ENCODE assay signal across 8 cellular contexts in the genomic region with DNA sequence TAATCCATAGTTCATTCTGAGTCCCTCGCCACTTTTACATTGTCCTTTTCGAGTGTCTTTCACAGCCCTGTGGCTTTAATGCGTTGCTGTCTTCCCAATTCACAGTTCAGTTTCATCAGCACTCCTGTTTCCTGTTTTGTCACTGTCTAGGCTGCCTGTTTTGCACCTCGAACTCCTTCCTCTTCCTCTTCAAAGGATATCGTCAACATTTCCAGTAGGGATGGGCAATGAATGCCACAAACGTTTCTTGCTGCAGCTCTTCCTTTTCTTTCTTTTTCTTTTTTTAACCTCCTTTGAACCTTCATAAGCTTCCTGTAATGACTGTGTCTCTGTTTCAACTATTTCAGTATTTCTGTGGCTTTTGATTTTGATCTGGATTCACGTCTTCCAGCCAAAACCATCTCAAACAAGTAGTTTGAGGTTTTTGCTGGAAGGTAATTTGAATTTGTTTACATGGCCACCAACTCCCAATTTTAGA.
DNase-seq lines count a peak whose midpoint lies in the region; ATAC-seq and TF ChIP-seq lines count a peak whose summit lies in the region.

No MANE protein-coding gene starts in this region.

- H3K4me3 Mint-ChIP-seq in activated T-cell treated with anti-CD3 and anti-CD28 coated beads, Interleukin-2, amount 50 U/mL, for 4 hours: peak overlapping the region; percentile 71
- H3K4me3 Mint-ChIP-seq in naive thymus-derived CD4-positive, alpha-beta T cell: peak overlapping the region; percentile 69 to 90 (median 76)

- POLR2A ChIA-PET in naive thymus-derived CD4-positive, alpha-beta T cell (lab: Charles Lee): interaction anchor here (0.8 kb wide), 1 partner anchor 38 kb away, joined by 3 read pairs; no protein-coding TSS in a partner anchor
- POLR2A ChIA-PET in PC-9 (lab: Charles Lee; ENCODE audit: unreplicated experiment): no interaction called here

- no peaks in the 10 kb centered on the region for H4K20me1 ChIP-seq in PC-9 (ENCODE audit: insufficient read depth)

- H2AFZ ChIP-seq in PC-9: no peak overlapping the region

- H3K4me2 ChIP-seq in PC-9: no peak overlapping the region

- H3K9me2 ChIP-seq in PC-9 (ENCODE audit: insufficient read depth): no peaks in the 10 kb centered on the region

- intact Hi-C loops in naive thymus-derived CD4-positive, alpha-beta T cell (cut with micrococcal nuclease): loop anchor here (1.0 to 5.0 kb wide), 4 partner anchors 10 to 120 kb away; partner anchors contain the start of gene BMP2K (in 1 of the 2)
- intact Hi-C loops in PC-9 (cut with micrococcal nuclease; ENCODE audit: unreplicated experiment): no loop called here

- peak overlapping the region; percentile 19 to 79 (median 72) for H3K27ac Mint-ChIP-seq in naive thymus-derived CD4-positive, alpha-beta T cell

- BruUV-seq in PC-9 (replicated peaks; lab: Mats Ljungman, UMichigan): no TSS peak

- H3K4me1 Mint-ChIP-seq in activated T-cell treated with anti-CD3 and anti-CD28 coated beads, Interleukin-2, amount 50 U/mL, for 4 hours (ENCODE audit: low read depth): peaks cover 37% of the 10 kb centered on the region
- peaks cover 35 to 49% (median 47%) of the 10 kb centered on the region in 7 donors for H3K4me1 Mint-ChIP-seq in naive thymus-derived CD4-positive, alpha-beta T cell

- H3K9me3 ChIP-seq in naive thymus-derived CD4-positive, alpha-beta T cell (ENCODE audit: control insufficient read depth in 2 of 3, low read length in 3 of 3): no peaks in the 10 kb centered on the region
- H3K9me3 ChIP-seq in PC-9 (ENCODE audit: insufficient read depth, low read depth): no peaks in the 10 kb centered on the region

- H3K36me3 ChIP-seq in naive thymus-derived CD4-positive, alpha-beta T cell (ENCODE audit: control insufficient read depth in 2 of 3, insufficient read depth in 3 of 3, low read length in 3 of 3): no peaks in the 10 kb centered on the region
- no peaks in the 10 kb centered on the region for H3K36me3 ChIP-seq in PC-9 (ENCODE audit: low read depth)

- no peak for TF ChIP-seq CTCF in PC-9 (conservative IDR thresholded peaks at IDR 0.05)

- no peaks in the 10 kb centered on the region for H3K9me3 Mint-ChIP-seq in activated T-cell treated with anti-CD3 and anti-CD28 coated beads, Interleukin-2, amount 50 U/mL, for 4 hours
- H3K9me3 Mint-ChIP-seq in naive thymus-derived CD4-positive, alpha-beta T cell: peaks cover 0 to 1% (median 0%) of the 10 kb centered on the region in 11 donors

- peaks cover 8 to 31% of the 10 kb centered on the region in 2 donors for H3K4me1 ChIP-seq in naive thymus-derived CD4-positive, alpha-beta T cell (ENCODE audit: control insufficient read depth in 2 of 2, insufficient read depth in 2 of 2, low read length in 2 of 2)
- peaks cover 12% of the 10 kb centered on the region for H3K4me1 ChIP-seq in PC-9 (replicated peaks; ENCODE audit: insufficient read depth)

- peak overlapping the region; percentile 14 for H3K4me3 ChIP-seq in naive thymus-derived CD4-positive, alpha-beta T cell (ENCODE audit: low read length)
- no peak overlapping the region for H3K4me3 ChIP-seq in PC-9

- H3K27ac ChIP-seq in naive thymus-derived CD4-positive, alpha-beta T cell (ENCODE audit: low read depth, low read length): peak overlapping the region; percentile 28
- H3K27ac ChIP-seq in PC-9: no peak overlapping the region

- H3K27me3 Mint-ChIP-seq in activated T-cell treated with anti-CD3 and anti-CD28 coated beads, Interleukin-2, amount 50 U/mL, for 4 hours (ENCODE audit: low read depth): no peaks in the 10 kb centered on the region
- H3K27me3 Mint-ChIP-seq in naive thymus-derived CD4-positive, alpha-beta T cell: no peaks in the 10 kb centered on the region

- no peaks in the 10 kb centered on the region for H3K36me3 Mint-ChIP-seq in activated T-cell treated with anti-CD3 and anti-CD28 coated beads, Interleukin-2, amount 50 U/mL, for 4 hours (ENCODE audit: insufficient read depth)
- peaks cover 0 to 1% (median 0%) of the 10 kb centered on the region in 5 donors for H3K36me3 Mint-ChIP-seq in naive thymus-derived CD4-positive, alpha-beta T cell

- no peaks in the 10 kb centered on the region for H3K27me3 ChIP-seq in naive thymus-derived CD4-positive, alpha-beta T cell (ENCODE audit: control insufficient read depth in 2 of 2, insufficient read depth in 2 of 2, low read length in 2 of 2)
- H3K27me3 ChIP-seq in PC-9 (ENCODE audit: insufficient read depth, low read depth): no peaks in the 10 kb centered on the region

- peaks cover 7% of the 10 kb centered on the region; the same call in 1 of the 2 replicates for H3F3A ChIP-seq in PC-9 (ENCODE audit: insufficient read depth, low read depth)

- CTCF ChIA-PET in naive thymus-derived CD4-positive, alpha-beta T cell (lab: Charles Lee): no interaction called here
- CTCF ChIA-PET in PC-9 (lab: Charles Lee): no interaction called here

- in situ Hi-C loops in G401 (cut with HindIII; ENCODE audit: low sequenced_read_pairs): no loop called here

- DNase-seq in activated T-cell treated with anti-CD3 and anti-CD28 coated beads, Interleukin-2, amount 50 U/mL, for 4 hours: peak; percentile 5
- peak in 8 of 9 donors; percentile 25 to 45 (median 37) for DNase-seq in naive thymus-derived CD4-positive, alpha-beta T cell
- DNase-seq in G401 (ENCODE audit: low spot score): no peak
- DNase-seq in PC-9: no peak
- DNase-seq in NCI-H774 (lab: John Stamatoyannopoulos, UW): no peak

- ATAC-seq in GM18498 (IDR thresholded peaks at IDR 0.05; ENCODE audit: unreplicated experiment) (peak; percentile 37), HG03520 (IDR thresholded peaks at IDR 0.05; ENCODE audit: unreplicated experiment) (peak; percentile 31), GM19463 (IDR thresholded peaks at IDR 0.05; ENCODE audit: unreplicated experiment) (no peak)
- peak; percentile 53 to 56 for ATAC-seq in activated T-cell treated with anti-CD3 and anti-CD28 coated beads, Interleukin-2, amount 50 U/mL, for 4 hours
- peak; percentile 59 for ATAC-seq in naive thymus-derived CD4-positive, alpha-beta T cell

- no peaks in the 10 kb centered on the region for H3K79me2 ChIP-seq in PC-9 (ENCODE audit: low read depth)

Comparison
In these comparisons a context has a peak if more than half of its experiments do, and no peak if none do; other contexts are left out.
1. DNase-seq: peak in activated T-cell treated with anti-CD3 and anti-CD28 coated beads, Interleukin-2, amount 50 U/mL, for 4 hours (single experiment) and naive thymus-derived CD4-positive, alpha-beta T cell (8 of 9); none in G401 (single experiment), PC-9 (0 of 2) and NCI-H774 (single experiment).